In genomic region chrX:22698151-22698550, GRCh38 we compare ENCODE assay signal across 21 cellular contexts.
"Had no signal": no experiment of that assay in that cellular context is flagged by ENCODE, and none has a peak within 500 bp of the region (broad histone marks: within the 10 kb centered on the region; RNA-seq: fewer than 3 reads in every experiment).

No MANE protein-coding gene starts in this region.

- H3K9me3 ChIP-seq: Peyer's patch, SJCRH30 had no signal

- H2AFZ ChIP-seq: PC-9 had no signal

- H3K27me3 ChIP-seq: MG63, Peyer's patch, SJCRH30 had no signal

- H3K27ac ChIP-seq: PC-9, Peyer's patch, SJCRH30 had no signal

- DNase-seq: IMR-90, Karpas-422, KG1, MG63, NCI-H1092 treated with DMSO at 0.1 percent for 48 hours, NCI-H1436, NCI-H187, NCI-H2029, NCI-H2081 treated with DMSO at 0.1 percent for 48 hours, NCI-H2171, NCI-H226, NCI-H446, NCI-H510A, NCI-H524 treated with DMSO at 0.1 percent for 48 hours, NCI-H774, OCI-M1, PC-9, Peyer's patch, SHP77 treated with DMSO at 0.1 percent for 48 hours, SJCRH30 had no signal

- H3K4me1 ChIP-seq: Peyer's patch had no signal

- H3K4me3 ChIP-seq: MG63, PC-9, Peyer's patch, SJCRH30 had no signal

- H3K4me2 ChIP-seq: PC-9 had no signal

- FAIRE-seq: HepG2 had no signal

- H3K36me3 ChIP-seq: MG63, Peyer's patch, SJCRH30 had no signal
